23 cellular contexts compared by ENCODE assay signal in the genomic region with DNA sequence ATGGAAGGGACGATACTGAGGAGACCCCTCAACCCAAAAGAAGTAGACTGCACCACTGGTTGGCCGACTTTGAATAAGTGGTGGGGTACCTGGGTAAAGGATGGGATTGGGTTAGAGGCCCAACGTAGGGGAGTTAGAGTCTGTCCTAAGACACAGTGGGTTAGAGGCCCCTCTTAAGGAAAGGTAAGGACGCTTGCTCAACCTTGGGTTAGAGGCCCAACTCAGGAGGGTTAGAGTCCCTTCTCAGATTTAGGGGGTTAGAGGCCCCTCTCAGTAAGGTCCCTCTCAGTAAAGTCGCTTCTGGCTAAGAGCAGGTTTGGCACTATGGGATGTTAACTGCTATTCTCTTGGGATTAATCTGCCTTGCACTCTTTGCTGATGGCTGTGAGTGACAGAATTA.
"Had no signal": no experiment of that assay in that cellular context is flagged by ENCODE, and none has a peak within 500 bp of the region (broad histone marks: within the 10 kb centered on the region; RNA-seq: fewer than 3 reads in every experiment).

No MANE protein-coding gene starts in this region.

- DNase-seq: dermis blood vessel endothelial cell; effector memory CD4-positive, alpha-beta T cell; foreskin keratinocyte; heart left ventricle; kidney; mesenchymal stem cell; naive thymus-derived CD4-positive, alpha-beta T cell; occipital lobe; stimulated activated CD4-positive, alpha-beta T cell treated with anti-CD3 and anti-CD28 coated beads, Interleukin-2, amount 100 ng/mL, for 24 hours; stimulated activated CD4-positive, alpha-beta T cell treated with anti-CD3 and anti-CD28 coated beads, Interleukin-4, amount 100 ng/mL, for 24 hours; stimulated activated naive CD4-positive, alpha-beta T cell treated with Interleukin-2 at 50 U/mL for 16 hours; stomach; thyroid gland; upper lobe of left lung had no signal

- H2AFZ ChIP-seq: hepatocyte, parathyroid adenoma had no signal

- H3K4me2 ChIP-seq: hepatocyte, smooth muscle cell had no signal

- H3K27me3 ChIP-seq: esophagus muscularis mucosa, gastroesophageal sphincter, heart left ventricle, hepatocyte, right atrium auricular region, stomach, thyroid gland, upper lobe of left lung had no signal

- H3K9ac ChIP-seq: parathyroid adenoma had no signal

- H3K9me3 ChIP-seq: esophagus muscularis mucosa, gastroesophageal sphincter, right atrium auricular region, thyroid gland, upper lobe of left lung had no signal

- H3K27ac ChIP-seq: coronary artery, esophagus muscularis mucosa, foreskin keratinocyte, gastroesophageal sphincter, heart left ventricle, hepatocyte, parathyroid adenoma, right atrium auricular region, stomach, upper lobe of left lung had no signal

- H3K36me3 ChIP-seq: gastroesophageal sphincter, right atrium auricular region, thyroid gland, upper lobe of left lung had no signal

- H3K4me1 ChIP-seq: parathyroid adenoma had no signal

- FAIRE-seq: endothelial cell of umbilical vein, kidney, urothelium cell line had no signal

- H3K4me3 ChIP-seq: coronary artery, esophagus muscularis mucosa, gastroesophageal sphincter, heart left ventricle, hepatocyte, right atrium auricular region, smooth muscle cell, stomach, thyroid gland, upper lobe of left lung had no signal

- H3K79me2 ChIP-seq: hepatocyte, parathyroid adenoma had no signal
